1 cellular context compared by ENCODE assay signal in genomic region chr14:22996823-22997301, GRCh38.
TF ChIP-seq lines count a peak whose summit lies in the region.

No MANE protein-coding gene starts in this region.

TF ChIP-seq in IMR-90, 13 proteins besides CTCF, POLR2A, EP300 and RAD21:
- TF ChIP-seq BHLHE40 (IDR thresholded peaks at IDR 0.05; ENCODE audit: low read depth, low read length), result no peak
